Comparison of ENCODE assay signal across 28 cellular contexts in genomic region chr3:3102751-3103150, GRCh38. TPM values are rescaled to one million over a fixed set of nuclear protein-coding genes. Genes with fewer than 3 reads are reported as not detected.
"Had no signal": no experiment of that assay in that cellular context is flagged by ENCODE, and none has a peak within 500 bp of the region (broad histone marks: within the 10 kb centered on the region; RNA-seq: fewer than 3 reads in every experiment).

No MANE protein-coding gene starts in this region.

- H3K4me1 ChIP-seq: esophagus squamous epithelium, gastroesophageal sphincter, heart right ventricle had no signal

- H3K36me3 ChIP-seq: brain microvascular endothelial cell, esophagus squamous epithelium, gastroesophageal sphincter, heart right ventricle had no signal

- H3K27me3 ChIP-seq: brain microvascular endothelial cell, esophagus squamous epithelium, gastroesophageal sphincter had no signal

- H3K9me3 ChIP-seq: esophagus squamous epithelium, gastroesophageal sphincter, heart right ventricle had no signal

- H3K4me3 ChIP-seq: coronary artery, esophagus squamous epithelium, gastroesophageal sphincter, heart right ventricle had no signal

- H3K27ac ChIP-seq: brain microvascular endothelial cell, coronary artery, esophagus squamous epithelium, gastroesophageal sphincter, heart right ventricle had no signal

- DNase-seq: activated CD4-positive, alpha-beta T cell treated with anti-CD3 and anti-CD28 coated beads for 48 hours; activated CD4-positive, alpha-beta T cell treated with anti-CD3 and anti-CD28 coated beads, Interleukin-2, amount 50 U/mL, for 1 hour; activated CD4-positive, alpha-beta T cell treated with anti-CD3 and anti-CD28 coated beads, Interleukin-2, amount 50 U/mL, for 48 hours; activated CD8-positive, alpha-beta memory T cell treated with anti-CD3 and anti-CD28 coated beads for 24 hours; activated CD8-positive, alpha-beta T cell treated with anti-CD3 and anti-CD28 coated beads for 36 hours; activated effector memory CD4-positive, alpha-beta T cell treated with Interleukin-2 at 50 U/mL for 16 hours; activated gamma-delta T cell treated with Interleukin-2 at 50 U/mL for 16 hours; activated naive CD4-positive, alpha-beta T cell treated with anti-CD3 and anti-CD28 coated beads, Interleukin-2, amount 50 U/mL, for 16 hours; activated naive CD4-positive, alpha-beta T cell treated with Interleukin-2 at 50 U/mL for 16 hours; activated T-cell treated with anti-CD3 and anti-CD28 coated beads, Interleukin-2, amount 50 U/mL, for 4 hours; amniotic stem cell; anterior cingulate cortex; brain microvascular endothelial cell; effector CD4-positive, alpha-beta T cell; effector memory CD8-positive, alpha-beta T cell; erythroblast; esophagus squamous epithelium; foreskin melanocyte; heart right ventricle; T-helper 2 cell had no signal

RNA-seq across cellular contexts. Expression of gene IL5RA, which starts 7.4 kb away (rescaled TPM):
- total RNA-seq: activated CD8-positive, alpha-beta T cell treated with anti-CD3 and anti-CD28 coated beads for 36 hours; astrocyte; bronchial epithelial cell; fibroblast of lung; fibroblast of villous mesenchyme; glomerular endothelial cell; T-helper 1 cell treated with Interleukin-12 subunit alpha and Interleukin-12 subunit beta and Interleukin-4 antibody, amounts not matched to agents 30 ng/mL and 1 ng/mL, for 36 hours had no signal
